1 cellular context compared by ENCODE assay signal in genomic region chr15:78564743-78565096, GRCh38.
TF ChIP-seq lines count a peak whose summit lies in the region.

No MANE protein-coding gene starts in this region.

TF ChIP-seq in H1, 55 proteins besides CTCF, POLR2A, EP300 and RAD21:
- TF ChIP-seq GTF2F1 (IDR thresholded peaks at IDR 0.05; ENCODE audit: borderline replicate concordance, low read depth, low read length) = no peak
- TF ChIP-seq KDM1A (IDR thresholded peaks at IDR 0.05; ENCODE audit: borderline replicate concordance, low read length) = no peak
- no peak for TF ChIP-seq CREB1 (IDR thresholded peaks at IDR 0.05)
- no peak for TF ChIP-seq JUND (IDR thresholded peaks at IDR 0.05; ENCODE audit: low read length)
- no peak for TF ChIP-seq BACH1 (IDR thresholded peaks at IDR 0.05; ENCODE audit: low read length)
- no peak for TF ChIP-seq CHD1 (IDR thresholded peaks at IDR 0.05; ENCODE audit: low read depth, low read length)
- TF ChIP-seq GABPA (IDR thresholded peaks at IDR 0.05; ENCODE audit: borderline replicate concordance, insufficient read depth, low read length) = no peak
- TF ChIP-seq PHF8 (conservative IDR thresholded peaks at IDR 0.05; ENCODE audit: low read depth, low read length) = no peak
- TF ChIP-seq TBP (IDR thresholded peaks at IDR 0.05; ENCODE audit: low read depth, low read length) = no peak
- no peak for TF ChIP-seq BCL11A (IDR thresholded peaks at IDR 0.05; ENCODE audit: low read depth in 2 of 2, low read length in 2 of 2)
- TF ChIP-seq ATF3 (IDR thresholded peaks at IDR 0.05; ENCODE audit: insufficient read depth, low read depth, low read length) = no peak
- no peak for TF ChIP-seq HDAC2 (IDR thresholded peaks at IDR 0.05; ENCODE audit: borderline replicate concordance in 1 of 2, low read depth in 2 of 2, low read length in 2 of 2)
- no peak for TF ChIP-seq SIN3A (conservative IDR thresholded peaks at IDR 0.05 in 1 of 2, IDR thresholded peaks at IDR 0.05 in 1 of 2; ENCODE audit: low read depth in 1 of 2, low read length in 2 of 2)
TF ChIP-seq in H1: peak in this region for 0.
